In genomic region chr3:169286214-169286613, GRCh38 we compare ENCODE assay signal across 16 cellular contexts.
DNase-seq lines count a peak whose midpoint lies in the region; ATAC-seq, FAIRE-seq and TF ChIP-seq lines count a peak whose summit lies in the region.
"Had no signal": no experiment of that assay in that cellular context is flagged by ENCODE, and none has a peak within 500 bp of the region (broad histone marks: within the 10 kb centered on the region; RNA-seq: fewer than 3 reads in every experiment).

No MANE protein-coding gene starts in this region.

- H3K36me3 Mint-ChIP-seq in GM23338 (ENCODE audit: low read depth), result no peaks in the 10 kb centered on the region
- no peaks in the 10 kb centered on the region for H3K36me3 Mint-ChIP-seq in nephron progenitor cell (ENCODE audit: low read depth)
- no peaks in the 10 kb centered on the region for H3K36me3 Mint-ChIP-seq in T-helper 17 cell (ENCODE audit: low read depth)

- no TSS peak for BruUV-seq in endothelial cell of umbilical vein (replicated peaks; lab: Mats Ljungman, UMichigan)

- H3K9ac ChIP-seq in endothelial cell of umbilical vein (replicated peaks; ENCODE audit: extremely low read depth, insufficient read depth, low read length), result no peak overlapping the region

- no peak for ATAC-seq in GM23338
- ATAC-seq in T-helper 17 cell, result no peak
- no peak for ATAC-seq in HG02798 (IDR thresholded peaks at IDR 0.05; ENCODE audit: poor library complexity, unreplicated experiment)
- ATAC-seq: Panc1 had no signal

- H3K4me3 ChIP-seq in GM23338 (no peak overlapping the region), endothelial cell of umbilical vein (replicated peaks in 1 of 3; ENCODE audit: insufficient read depth in 1 of 3, low read depth in 1 of 3, low read length in 3 of 3) (no peak overlapping the region)
- H3K4me3 ChIP-seq: coronary artery had no signal

- TF ChIP-seq CTCF in GM23338 (conservative IDR thresholded peaks at IDR 0.05; ENCODE audit: low read depth in 2 of 2) (no peak), endothelial cell of umbilical vein (IDR thresholded peaks at IDR 0.05; ENCODE audit: extremely low read depth in 1 of 2, insufficient read depth in 1 of 2, low read depth in 1 of 2, low read length in 2 of 2) (no peak), nephron progenitor cell (IDR thresholded peaks at IDR 0.05) (no peak)

- POLR2A ChIA-PET in endothelial cell of umbilical vein (lab: Charles Lee), result no interaction called here

- H2AFZ ChIP-seq in GM23338 (peak overlapping the region; percentile 52; the same call in 1 of the 2 replicates), endothelial cell of umbilical vein (ENCODE audit: low read depth, low read length) (no peak overlapping the region)

- H3F3A ChIP-seq in GM23338 (replicated peaks; ENCODE audit: low read depth), result no peaks in the 10 kb centered on the region

- DNase-seq in GM23338 (ENCODE audit: low spot score), result no peak
- peak; percentile 45 for DNase-seq in NCI-H2107 (lab: John Stamatoyannopoulos, UW)
- DNase-seq in endothelial cell of umbilical vein (ENCODE audit: low read depth, low spot score), result no peak
- no peak for DNase-seq in nephron progenitor cell
- no peak for DNase-seq in T-helper 17 cell
- no peak for DNase-seq in NCI-H748 (lab: John Stamatoyannopoulos, UW; ENCODE audit: unreplicated experiment)
- no peak for DNase-seq in RCC 7860 (ENCODE audit: low spot score)
- DNase-seq: activated B cell treated with CpG ODN at 0.5 μM for 24 hours, activated gamma-delta T cell, aorta, head of caudate nucleus, islet precursor cell, KG1 had no signal

- no peak for TF ChIP-seq POLR2A in endothelial cell of umbilical vein (IDR thresholded peaks at IDR 0.05; ENCODE audit: low read depth, low read length)

- intact Hi-C loops in endothelial cell of umbilical vein (cut with micrococcal nuclease), result loop anchor here (2.0 kb wide), 2 partner anchors 41 to 67 kb away; no protein-coding TSS in a partner anchor

- no peak for FAIRE-seq in endothelial cell of umbilical vein (lab: Jason Lieb, UNC)
- no peak for FAIRE-seq in RCC 7860 (lab: Jason Lieb, UNC)

- dilution Hi-C loops in endothelial cell of umbilical vein (cut with MboI; ENCODE audit: extremely low pct_ligation_motif_present, low sequenced_read_pairs), result no loop called here

- H3K27ac ChIP-seq in GM23338 (ENCODE audit: low read depth), result no peak overlapping the region
- no peak overlapping the region for H3K27ac ChIP-seq in endothelial cell of umbilical vein (ENCODE audit: insufficient read depth, low read depth, low read length)
- H3K27ac ChIP-seq: coronary artery had no signal

- peaks cover 22% of the 10 kb centered on the region for H3K4me1 ChIP-seq in GM23338 (ENCODE audit: insufficient read depth)
- peaks cover 20% of the 10 kb centered on the region for H3K4me1 ChIP-seq in endothelial cell of umbilical vein (ENCODE audit: control insufficient read depth, extremely low read depth, insufficient read depth, low read length)

- H3K9me3 ChIP-seq in endothelial cell of umbilical vein (replicated peaks; ENCODE audit: control insufficient read depth, insufficient read depth, low read length) (no peaks in the 10 kb centered on the region), T-helper 17 cell (ENCODE audit: control insufficient read depth, low read length, poor library complexity, severe bottlenecking) (no peaks in the 10 kb centered on the region)

- H4K20me1 ChIP-seq in GM23338 (replicated peaks; ENCODE audit: insufficient read depth) (no peaks in the 10 kb centered on the region), endothelial cell of umbilical vein (replicated peaks; ENCODE audit: control insufficient read depth, extremely low read depth, insufficient read depth, low read length) (no peaks in the 10 kb centered on the region)

- CTCF ChIA-PET in endothelial cell of umbilical vein (lab: Charles Lee), result interaction anchor here (0.8 to 2.2 kb wide), 9 partner anchors 8 to 245 kb away, joined by 3 to 11 read pairs (median 4); no protein-coding TSS in a partner anchor

- H3K4me2 ChIP-seq in GM23338 (no peak overlapping the region), endothelial cell of umbilical vein (ENCODE audit: insufficient read depth, low read length) (peak overlapping the region; percentile 42)

- no peaks in the 10 kb centered on the region for H3K9me1 ChIP-seq in endothelial cell of umbilical vein (replicated peaks; ENCODE audit: control insufficient read depth, extremely low read depth, insufficient read depth, low read length)

- H3K9me2 ChIP-seq in GM23338 (ENCODE audit: insufficient read depth), result no peaks in the 10 kb centered on the region

- peaks cover 6% of the 10 kb centered on the region for H3K27me3 Mint-ChIP-seq in GM23338 (ENCODE audit: insufficient read depth, low read depth, poor library complexity)
- H3K27me3 Mint-ChIP-seq in nephron progenitor cell (ENCODE audit: low read depth, poor library complexity), result no peaks in the 10 kb centered on the region
- no peaks in the 10 kb centered on the region for H3K27me3 Mint-ChIP-seq in T-helper 17 cell
- H3K27me3 Mint-ChIP-seq: activated B cell treated with CpG ODN at 0.5 μM for 24 hours had no signal

- peaks cover 30% of the 10 kb centered on the region for H3K4me1 Mint-ChIP-seq in GM23338
- H3K4me1 Mint-ChIP-seq in nephron progenitor cell, result peaks cover 60% of the 10 kb centered on the region
- no peaks in the 10 kb centered on the region for H3K4me1 Mint-ChIP-seq in T-helper 17 cell
- H3K4me1 Mint-ChIP-seq: activated B cell treated with CpG ODN at 0.5 μM for 24 hours had no signal

- H3K27me3 ChIP-seq in GM23338 (ENCODE audit: insufficient read depth), result no peaks in the 10 kb centered on the region
- H3K27me3 ChIP-seq in endothelial cell of umbilical vein (ENCODE audit: control insufficient read depth in 2 of 2, insufficient read depth in 2 of 2, low read length in 2 of 2), result no peaks in the 10 kb centered on the region

- H3K9me3 Mint-ChIP-seq in GM23338 (no peaks in the 10 kb centered on the region), nephron progenitor cell (no peaks in the 10 kb centered on the region)
- H3K9me3 Mint-ChIP-seq: activated B cell treated with CpG ODN at 0.5 μM for 24 hours had no signal

- no peaks in the 10 kb centered on the region for H3K79me2 ChIP-seq in GM23338 (replicated peaks; ENCODE audit: insufficient read depth)
- H3K79me2 ChIP-seq in endothelial cell of umbilical vein (ENCODE audit: control insufficient read depth, insufficient read depth, low read length), result peaks cover 2% of the 10 kb centered on the region

- H3K27ac Mint-ChIP-seq in GM23338, result no peak overlapping the region
- peak overlapping the region; percentile 96 for H3K27ac Mint-ChIP-seq in nephron progenitor cell
- no peak overlapping the region for H3K27ac Mint-ChIP-seq in T-helper 17 cell
- H3K27ac Mint-ChIP-seq: activated B cell treated with CpG ODN at 0.5 μM for 24 hours had no signal

- H3K36me3 ChIP-seq in GM23338 (ENCODE audit: insufficient read depth) (no peaks in the 10 kb centered on the region), endothelial cell of umbilical vein (ENCODE audit: control insufficient read depth in 2 of 2, extremely low read depth in 1 of 2, insufficient read depth in 2 of 2, low read length in 2 of 2) (no peaks in the 10 kb centered on the region)

- H3K4me3 Mint-ChIP-seq in GM23338, result no peak overlapping the region
- peak overlapping the region; percentile 47 for H3K4me3 Mint-ChIP-seq in nephron progenitor cell
- no peak overlapping the region for H3K4me3 Mint-ChIP-seq in T-helper 17 cell
- H3K4me3 Mint-ChIP-seq: activated B cell treated with CpG ODN at 0.5 μM for 24 hours had no signal

TF ChIP-seq in GM23338, 12 proteins besides CTCF, POLR2A, EP300 and RAD21:
- TF ChIP-seq JUNB (IDR thresholded peaks at IDR 0.05; ENCODE audit: unreplicated experiment) (no peak), ZNF114 (CRISPR knock-in tag; IDR thresholded peaks at IDR 0.05) (no peak)

TF ChIP-seq in endothelial cell of umbilical vein, 7 proteins besides CTCF, POLR2A, EP300 and RAD21:
- TF ChIP-seq POLR2AphosphoS5 (IDR thresholded peaks at IDR 0.05; ENCODE audit: insufficient read depth, low read depth, low read length) (no peak), EZH2 (IDR thresholded peaks at IDR 0.05; ENCODE audit: borderline replicate concordance, low read depth, low read length, severe bottlenecking) (no peak), MYC (IDR thresholded peaks at IDR 0.05; ENCODE audit: low read depth, low read length) (no peak), GATA2 (IDR thresholded peaks at IDR 0.05; ENCODE audit: insufficient read depth, insufficient read length, low read depth, low read length) (no peak), JUN (IDR thresholded peaks at IDR 0.05; ENCODE audit: borderline replicate concordance, insufficient read depth, insufficient read length, low read depth) (no peak)
